In genomic region chr6:52325695-52326471, GRCh38 we compare ENCODE assay signal across 17 cellular contexts. TPM values are rescaled to one million over a fixed set of nuclear protein-coding genes. Genes with fewer than 3 reads are reported as not detected.
DNase-seq lines count a peak whose midpoint lies in the region; ATAC-seq lines count a peak whose summit lies in the region.
"Had no signal": no experiment of that assay in that cellular context is flagged by ENCODE, and none has a peak within 500 bp of the region (broad histone marks: within the 10 kb centered on the region; RNA-seq: fewer than 3 reads in every experiment).

No MANE protein-coding gene starts in this region.

- ATAC-seq in left colon (peak; percentile 58), HG02571 (IDR thresholded peaks at IDR 0.05; ENCODE audit: unreplicated experiment) (no peak), GM18873 (IDR thresholded peaks at IDR 0.05; ENCODE audit: low FRiP score, unreplicated experiment) (no peak)
- no peak for ATAC-seq in effector memory CD8-positive, alpha-beta T cell (replicated peaks)
- ATAC-seq: left ventricle myocardium superior had no signal

- no peaks in the 10 kb centered on the region for H3K27me3 ChIP-seq in HUES64 (ENCODE audit: insufficient read depth, low read length)
- H3K27me3 ChIP-seq: esophagus muscularis mucosa had no signal

- H3K4me1 Mint-ChIP-seq in effector memory CD8-positive, alpha-beta T cell (ENCODE audit: low read depth in 2 of 2): peaks cover 3 to 4% of the 10 kb centered on the region in 2 donors

- WGBS in HUES64: 27% methylated on average over 13 of the region's 14 CpGs

- no peak overlapping the region for H3K27ac Mint-ChIP-seq in effector memory CD8-positive, alpha-beta T cell
- H3K27ac Mint-ChIP-seq: activated CD4-positive, alpha-beta memory T cell treated with anti-CD3 and anti-CD28 coated beads for 36 hours had no signal

- H3K4me1 ChIP-seq in HUES64 (ENCODE audit: insufficient read depth, low read length): peaks cover 20% of the 10 kb centered on the region
- H3K4me1 ChIP-seq: esophagus muscularis mucosa had no signal

- peak; percentile 51 to 59 for DNase-seq in left colon
- peak; percentile 7 for DNase-seq in smooth muscle cell of the brain vasculature (ENCODE audit: low read depth, low spot score)
- no peak for DNase-seq in effector memory CD8-positive, alpha-beta T cell
- DNase-seq: activated CD4-positive, alpha-beta memory T cell treated with anti-CD3 and anti-CD28 coated beads for 36 hours; C1 segment of cervical spinal cord; DMS79 treated with DMSO at 0.1 percent for 48 hours; GM23248; KBM-7; left ventricle myocardium superior; NCI-H1105 treated with DMSO at 0.1 percent for 48 hours; stimulated activated naive CD4-positive, alpha-beta T cell had no signal

- H3K4me3 Mint-ChIP-seq in effector memory CD8-positive, alpha-beta T cell: no peak overlapping the region
- H3K4me3 Mint-ChIP-seq: activated CD4-positive, alpha-beta memory T cell treated with anti-CD3 and anti-CD28 coated beads for 36 hours had no signal

- H3K36me3 Mint-ChIP-seq in effector memory CD8-positive, alpha-beta T cell (ENCODE audit: insufficient read depth): peaks cover 2% of the 10 kb centered on the region
- H3K36me3 Mint-ChIP-seq: activated CD4-positive, alpha-beta memory T cell treated with anti-CD3 and anti-CD28 coated beads for 36 hours had no signal

- no peaks in the 10 kb centered on the region for H3K27me3 Mint-ChIP-seq in effector memory CD8-positive, alpha-beta T cell
- H3K27me3 Mint-ChIP-seq: activated CD4-positive, alpha-beta memory T cell treated with anti-CD3 and anti-CD28 coated beads for 36 hours had no signal

- H3K27ac ChIP-seq in HUES64 (ENCODE audit: low read depth, low read length) (peak overlapping the region; percentile 73), cingulate gyrus (ENCODE audit: low read depth, low read length) (peak overlapping the region; percentile 67)
- H3K27ac ChIP-seq: esophagus muscularis mucosa, GM23248, skin epidermis had no signal

- H3K9me3 Mint-ChIP-seq in effector memory CD8-positive, alpha-beta T cell: no peaks in the 10 kb centered on the region
- H3K9me3 Mint-ChIP-seq: activated CD4-positive, alpha-beta memory T cell treated with anti-CD3 and anti-CD28 coated beads for 36 hours had no signal

- H3K36me3 ChIP-seq in HUES64 (ENCODE audit: insufficient read depth, low read length): no peaks in the 10 kb centered on the region
- H3K36me3 ChIP-seq: esophagus muscularis mucosa had no signal

- H3K9me3 ChIP-seq in HUES64 (ENCODE audit: insufficient read depth, low read depth, low read length): no peaks in the 10 kb centered on the region
- H3K9me3 ChIP-seq: esophagus muscularis mucosa had no signal

- intact Hi-C loops in left colon (cut with DNase I, micrococcal nuclease): no loop called here

- H3K4me3 ChIP-seq in HUES64 (ENCODE audit: low read length): 0 out of 2 replicates have a peak overlapping the region, but pooled peaks have one; percentile 2
- H3K4me3 ChIP-seq: esophagus muscularis mucosa, GM23248, skin epidermis had no signal

- H3K9ac ChIP-seq in HUES64 (ENCODE audit: low read depth, low read length): peak overlapping the region; percentile 9; the same call in 1 of the 2 replicates
- H3K9ac ChIP-seq: GM23248 had no signal

RNA-seq across cellular contexts. Expression of gene PAQR8, which starts 36.1 kb away (rescaled TPM):
- 5.4 TPM for polyA plus RNA-seq in HUES64 (2013, experiment 1 of 2)
- 7.7 TPM for polyA plus RNA-seq in HUES64 (2013, experiment 2 of 2)
- 100 to 1,000 TPM; 152 to 158 TPM for total RNA-seq in left colon

RNA-seq across cellular contexts. Expression of gene MCM3, which starts 41.3 kb away (rescaled TPM):
- polyA plus RNA-seq in HUES64 (2013, experiment 1 of 2): 200 TPM
- 189 TPM for polyA plus RNA-seq in HUES64 (2013, experiment 2 of 2)
- 10 to 100 TPM; 22.5 to 33.2 TPM for total RNA-seq in left colon

Comparison
In these comparisons a context has a peak if more than half of its experiments do, and no peak if none do; other contexts are left out.
1. DNase-seq: peak in left colon (2 of 2) and smooth muscle cell of the brain vasculature (single experiment); none in effector memory CD8-positive, alpha-beta T cell (0 of 3).